Comparison of ENCODE assay signal across 8 cellular contexts in genomic region chr17:58082341-58082869, GRCh38. TPM values are rescaled to one million over a fixed set of nuclear protein-coding genes. Genes with fewer than 3 reads are reported as not detected.
A peak's percentile ranks its signal among the peaks of the same experiment; 100 is the strongest.
DNase-seq lines count a peak whose midpoint lies in the region; ATAC-seq and TF ChIP-seq lines count a peak whose summit lies in the region.

No MANE protein-coding gene starts in this region.

- peak overlapping the region; percentile 39 to 98 (median 94) for H3K27ac ChIP-seq in stomach

- intact Hi-C loops in stomach (cut with DNase I; ENCODE audit: low total_unique reads): loop anchor here (10.0 kb wide), 1 partner anchor 218 kb away; no protein-coding TSS in a partner anchor

- peak overlapping the region; percentile 53 for H3K4me3 Mint-ChIP-seq in T-helper 1 cell treated with Interleukin-12 subunit alpha and Interleukin-12 subunit beta and Interleukin-4 antibody, amounts not matched to agents 30 μg/mL and 1 μg/mL, for 36 hours
- no peak overlapping the region for H3K4me3 Mint-ChIP-seq in activated CD8-positive, alpha-beta T cell treated with anti-CD3 and anti-CD28 coated beads, Interleukin-2, amount 10 ng/mL, durations not matched to agents 7 days and 5 days

- DNase-seq in T-helper 1 cell: no peak
- no peak for DNase-seq in activated CD8-positive, alpha-beta T cell treated with anti-CD3 and anti-CD28 coated beads, Interleukin-2, amount 10 ng/mL, durations not matched to agents 7 days and 5 days
- DNase-seq in left kidney (ENCODE audit: low read depth, low spot score): peak; percentile 11
- DNase-seq in stomach: no peak
- no peak for DNase-seq in NCI-H2029 (lab: John Stamatoyannopoulos, UW)
- no peak for DNase-seq in OCI-M1 (lab: John Stamatoyannopoulos, UW)

- peaks cover 24 to 44% (median 42%) of the 10 kb centered on the region in 4 donors for H3K4me1 ChIP-seq in stomach

- TF ChIP-seq CTCF in stomach (IDR thresholded peaks at IDR 0.05): no peak

- peaks cover 28% of the 10 kb centered on the region for H3K4me1 Mint-ChIP-seq in T-helper 1 cell treated with Interleukin-12 subunit alpha and Interleukin-12 subunit beta and Interleukin-4 antibody, amounts not matched to agents 30 μg/mL and 1 μg/mL, for 36 hours (ENCODE audit: low read depth)
- H3K4me1 Mint-ChIP-seq in activated CD8-positive, alpha-beta T cell treated with anti-CD3 and anti-CD28 coated beads, Interleukin-2, amount 10 ng/mL, durations not matched to agents 7 days and 5 days (ENCODE audit: low read depth): peaks cover 34% of the 10 kb centered on the region

- peak overlapping the region; percentile 80 for H3K27ac Mint-ChIP-seq in T-helper 1 cell treated with Interleukin-12 subunit alpha and Interleukin-12 subunit beta and Interleukin-4 antibody, amounts not matched to agents 30 μg/mL and 1 μg/mL, for 36 hours
- H3K27ac Mint-ChIP-seq in activated CD8-positive, alpha-beta T cell treated with anti-CD3 and anti-CD28 coated beads, Interleukin-2, amount 10 ng/mL, durations not matched to agents 7 days and 5 days: peak overlapping the region; percentile 56

- no peaks in the 10 kb centered on the region for H3K9me3 ChIP-seq in stomach

- peak overlapping the region in 2 of 4 donors; percentile 79 to 99 for H3K4me3 ChIP-seq in stomach

- peaks cover 12% of the 10 kb centered on the region for H3K36me3 Mint-ChIP-seq in T-helper 1 cell treated with Interleukin-12 subunit alpha and Interleukin-12 subunit beta and Interleukin-4 antibody, amounts not matched to agents 30 μg/mL and 1 μg/mL, for 36 hours (ENCODE audit: low read depth)
- peaks cover 19% of the 10 kb centered on the region for H3K36me3 Mint-ChIP-seq in activated CD8-positive, alpha-beta T cell treated with anti-CD3 and anti-CD28 coated beads, Interleukin-2, amount 10 ng/mL, durations not matched to agents 7 days and 5 days (ENCODE audit: low read depth)

- POLR2A ChIA-PET in activated CD8-positive, alpha-beta T cell treated with anti-CD3 and anti-CD28 coated beads, Interleukin-2, amount 10 ng/mL, durations not matched to agents 7 days and 5 days (lab: Charles Lee): interaction anchor here (1.8 to 4.2 kb wide), 2 partner anchors 76 to 549 kb away, joined by 5 to 37 read pairs; partner anchors contain the start of gene SRSF1

- H3K36me3 ChIP-seq in stomach: peaks cover 4 to 16% (median 14%) of the 10 kb centered on the region in 4 donors

- no peak for TF ChIP-seq POLR2A in stomach (IDR thresholded peaks at IDR 0.05)

- WGBS in stomach, 5 donors: 68 to 82% (median 75%) methylated on average over 10 of the region's 10 CpGs

- no peak for TF ChIP-seq EP300 in stomach (IDR thresholded peaks at IDR 0.05)

- no peaks in the 10 kb centered on the region for H3K9me3 Mint-ChIP-seq in T-helper 1 cell treated with Interleukin-12 subunit alpha and Interleukin-12 subunit beta and Interleukin-4 antibody, amounts not matched to agents 30 μg/mL and 1 μg/mL, for 36 hours
- no peaks in the 10 kb centered on the region for H3K9me3 Mint-ChIP-seq in activated CD8-positive, alpha-beta T cell treated with anti-CD3 and anti-CD28 coated beads, Interleukin-2, amount 10 ng/mL, durations not matched to agents 7 days and 5 days (ENCODE audit: insufficient read depth)

- CTCF ChIA-PET in activated CD8-positive, alpha-beta T cell treated with anti-CD3 and anti-CD28 coated beads, Interleukin-2, amount 10 ng/mL, durations not matched to agents 7 days and 5 days (lab: Charles Lee): interaction anchor here (1.4 to 2.2 kb wide), 2 partner anchors 90 to 410 kb away, joined by 3 to 6 read pairs; no protein-coding TSS in a partner anchor

- no peaks in the 10 kb centered on the region for H3K27me3 ChIP-seq in stomach

- H3K27me3 Mint-ChIP-seq in T-helper 1 cell treated with Interleukin-12 subunit alpha and Interleukin-12 subunit beta and Interleukin-4 antibody, amounts not matched to agents 30 μg/mL and 1 μg/mL, for 36 hours (ENCODE audit: low read depth): peaks cover 30% of the 10 kb centered on the region
- H3K27me3 Mint-ChIP-seq in activated CD8-positive, alpha-beta T cell treated with anti-CD3 and anti-CD28 coated beads, Interleukin-2, amount 10 ng/mL, durations not matched to agents 7 days and 5 days (ENCODE audit: low read depth): peaks cover 33% of the 10 kb centered on the region

- no peak for ATAC-seq in activated CD8-positive, alpha-beta T cell treated with anti-CD3 and anti-CD28 coated beads, Interleukin-2, amount 10 ng/mL, durations not matched to agents 7 days and 5 days
- ATAC-seq in HG02885 (IDR thresholded peaks at IDR 0.05; ENCODE audit: poor library complexity, unreplicated experiment): no peak

RNA-seq across cellular contexts. Expression of gene DYNLL2, which starts 0.8 kb away (rescaled TPM):
- total RNA-seq in activated CD8-positive, alpha-beta T cell treated with anti-CD3 and anti-CD28 coated beads, Interleukin-2, amount 10 ng/mL, durations not matched to agents 7 days and 5 days: 10 to 100 TPM; 30.9 to 31.7 TPM
- 10 to 100 TPM in 3 of 5 donors, 1 to 10 TPM in 2; 5.8 to 40.6 (median 20.9) TPM for total RNA-seq in stomach
- 10 to 100 TPM; 18.5 to 29.4 (median 22.0) TPM for polyA plus RNA-seq in stomach
